8 cellular contexts compared by ENCODE assay signal in genomic region chr6:52995079-52995912, GRCh38. TPM values are rescaled to one million over a fixed set of nuclear protein-coding genes. Genes with fewer than 3 reads are reported as not detected.
A peak's percentile ranks its signal among the peaks of the same experiment; 100 is the strongest.
DNase-seq lines count a peak whose midpoint lies in the region; ATAC-seq and TF ChIP-seq lines count a peak whose summit lies in the region.
"Not testable (repeated sequence)": the region's sequence is repeated elsewhere in the genome, so short reads cannot be mapped to it uniquely, and the experiment has no call there.

Gene GSTA4, minus strand, starts transcription at chr6:52995284. Its CDS starts 1,041 bp downstream, at chr6:52994243.

- H3K27ac Mint-ChIP-seq in activated CD4-positive, alpha-beta memory T cell treated with anti-CD3 and anti-CD28 coated beads, Interleukin-2, amount 10 ng/mL, durations not matched to agents 7 days and 5 days, result peak within 1 kb of the TSS; percentile 99

- intact Hi-C loops in lower leg skin (cut with DNase I; ENCODE audit: low total_unique reads), result not testable (repeated sequence)

- H3K36me3 Mint-ChIP-seq in activated CD4-positive, alpha-beta memory T cell treated with anti-CD3 and anti-CD28 coated beads, Interleukin-2, amount 10 ng/mL, durations not matched to agents 7 days and 5 days (ENCODE audit: low read depth), result peaks cover 16% of the 10 kb centered on the region

- peak within 1 kb of the TSS; percentile 89 for H3K4me3 Mint-ChIP-seq in activated CD4-positive, alpha-beta memory T cell treated with anti-CD3 and anti-CD28 coated beads, Interleukin-2, amount 10 ng/mL, durations not matched to agents 7 days and 5 days

- POLR2A ChIA-PET in activated CD4-positive, alpha-beta memory T cell treated with anti-CD3 and anti-CD28 coated beads, Interleukin-2, amount 10 ng/mL, durations not matched to agents 7 days and 5 days (lab: Charles Lee), result interaction anchor here (0.9 to 3.0 kb wide), 9 partner anchors 11 to 353 kb away, joined by 3 to 70 read pairs (median 6); partner anchors contain the start of genes ELOVL5 and FBXO9

- H3K4me1 Mint-ChIP-seq in activated CD4-positive, alpha-beta memory T cell treated with anti-CD3 and anti-CD28 coated beads, Interleukin-2, amount 10 ng/mL, durations not matched to agents 7 days and 5 days, result peaks cover 46% of the 10 kb centered on the region

- TF ChIP-seq POLR2A in lower leg skin (IDR thresholded peaks at IDR 0.05), result peak in 1 of 2 donors; percentile 7

- peak in 1 of 3 donors; percentile 70 for TF ChIP-seq CTCF in lower leg skin (IDR thresholded peaks at IDR 0.05)

- CTCF ChIA-PET in activated CD4-positive, alpha-beta memory T cell treated with anti-CD3 and anti-CD28 coated beads, Interleukin-2, amount 10 ng/mL, durations not matched to agents 7 days and 5 days (lab: Charles Lee), result interaction anchor here (0.6 to 4.1 kb wide), 22 partner anchors 10 to 710 kb away, joined by 3 to 42 read pairs (median 4); partner anchors contain the start of genes FBXO9, MCM3 and PAQR8

- H3K27me3 Mint-ChIP-seq in activated CD4-positive, alpha-beta memory T cell treated with anti-CD3 and anti-CD28 coated beads, Interleukin-2, amount 10 ng/mL, durations not matched to agents 7 days and 5 days, result peaks cover 15% of the 10 kb centered on the region

- peak; percentile 97 for DNase-seq in CD1c-positive myeloid dendritic cell (ENCODE audit: extremely low spot score)
- DNase-seq in NCI-H82 (lab: John Stamatoyannopoulos, UW), result peak; percentile 99
- peak; percentile 90 for DNase-seq in activated CD4-positive, alpha-beta memory T cell treated with anti-CD3 and anti-CD28 coated beads, Interleukin-2, amount 10 ng/mL, durations not matched to agents 7 days and 5 days
- peak; percentile 97 for DNase-seq in ecto neural progenitor cell (ENCODE audit: low spot score)
- DNase-seq in lower leg skin (ENCODE audit: low spot score in 2 of 2), result peak; percentile 95 to 98
- peak; percentile 64 to 87 for DNase-seq in stimulated activated CD4-positive, alpha-beta T cell treated with anti-CD3 and anti-CD28 coated beads, Interleukin-4, amount 100 ng/mL, for 48 hours (ENCODE audit: low read depth in 2 of 2)

- WGBS in lower leg skin, 2 donors, result 0 to 1% methylated on average over 40 to 41 of the region's 41 CpGs

- H3K4me3 ChIP-seq in lower leg skin (ENCODE audit: low read depth, poor library complexity, severe bottlenecking), result peak within 1 kb of the TSS; percentile 86

- ATAC-seq in GM19438 (IDR thresholded peaks at IDR 0.05; ENCODE audit: low read depth, unreplicated experiment) (peak; percentile 96), HG03575 (IDR thresholded peaks at IDR 0.05; ENCODE audit: extremely low read depth, insufficient number of reproducible peaks, low FRiP score, unreplicated experiment) (peak; percentile 70)

- not testable (repeated sequence) for H3K9me3 Mint-ChIP-seq in activated CD4-positive, alpha-beta memory T cell treated with anti-CD3 and anti-CD28 coated beads, Interleukin-2, amount 10 ng/mL, durations not matched to agents 7 days and 5 days

RNA-seq across cellular contexts. Expression of gene GSTA4, which starts in this region (rescaled TPM):
- 10 to 100 TPM; 13.0 TPM for total RNA-seq in activated CD4-positive, alpha-beta memory T cell treated with anti-CD3 and anti-CD28 coated beads, Interleukin-2, amount 10 ng/mL, durations not matched to agents 7 days and 5 days
- total RNA-seq in lower leg skin, result 100 to 1,000 TPM; 114 to 148 (median 117) TPM

Comparison
In these comparisons a context has a peak if more than half of its experiments do, and no peak if none do; other contexts are left out.
1. Peak in every context shown above with its lines: DNase-seq, ATAC-seq and H3K4me3 ChIP-seq.
2. RNA of gene GSTA4 (total RNA-seq): 114 to 148 TPM in lower leg skin; 13.0 TPM in activated CD4-positive, alpha-beta memory T cell treated with anti-CD3 and anti-CD28 coated beads, Interleukin-2, amount 10 ng/mL, durations not matched to agents 7 days and 5 days; every median in the first group is over 4 times any median in the second.